In genomic region chr3:192481638-192482037, GRCh38 we compare ENCODE assay signal across 15 cellular contexts.
A peak's percentile ranks its signal among the peaks of the same experiment; 100 is the strongest.
DNase-seq lines count a peak whose midpoint lies in the region; ATAC-seq and TF ChIP-seq lines count a peak whose summit lies in the region.
"Had no signal": no experiment of that assay in that cellular context is flagged by ENCODE, and none has a peak within 500 bp of the region (broad histone marks: within the 10 kb centered on the region; RNA-seq: fewer than 3 reads in every experiment).

No MANE protein-coding gene starts in this region.

- H3K36me3 ChIP-seq in ACC112 (ENCODE audit: insufficient read depth, low read length) (no peaks in the 10 kb centered on the region), IMR-90 (ENCODE audit: control insufficient read depth, insufficient read depth, low read length) (no peaks in the 10 kb centered on the region), tibial nerve (no peaks in the 10 kb centered on the region), sigmoid colon (no peaks in the 10 kb centered on the region)
- H3K36me3 ChIP-seq: left ventricle myocardium inferior, prostate gland, suprapubic skin had no signal

- H2BK20ac ChIP-seq in IMR-90 (ENCODE audit: low read depth, low read length): no peak overlapping the region

- H3K9me3 ChIP-seq in IMR-90 (ENCODE audit: control insufficient read depth, insufficient read depth, low read length) (no peaks in the 10 kb centered on the region), tibial nerve (no peaks in the 10 kb centered on the region), sigmoid colon (no peaks in the 10 kb centered on the region)
- H3K9me3 ChIP-seq: left ventricle myocardium inferior, prostate gland, suprapubic skin had no signal

- no peaks in the 10 kb centered on the region for H3K9me1 ChIP-seq in IMR-90 (ENCODE audit: insufficient read depth, low read length)

- TF ChIP-seq RAD21 in IMR-90 (IDR thresholded peaks at IDR 0.05; ENCODE audit: low read length): no peak

- CTCF ChIA-PET in IMR-90 (lab: Yijun Ruan, JAX): interaction anchor here (0.8 kb wide), 1 partner anchor 1063 kb away, joined by 3 read pairs; no protein-coding TSS in a partner anchor

- H4K20me1 ChIP-seq in IMR-90 (ENCODE audit: insufficient read depth, low read length): no peaks in the 10 kb centered on the region

- H3K4ac ChIP-seq in IMR-90 (ENCODE audit: low read depth, low read length): no peak overlapping the region

- H3K9me3 Mint-ChIP-seq in activated CD4-positive, alpha-beta T cell treated with anti-CD3 and anti-CD28 coated beads, Interleukin-2, amount 10 ng/mL, durations not matched to agents 24 days and 14 days: no peaks in the 10 kb centered on the region

- H3K18ac ChIP-seq in IMR-90 (ENCODE audit: low read depth, low read length): no peak overlapping the region

- no peak for TF ChIP-seq POLR2A in IMR-90 (IDR thresholded peaks at IDR 0.05; ENCODE audit: low read depth, low read length)
- TF ChIP-seq POLR2A in tibial nerve (IDR thresholded peaks at IDR 0.05): no peak
- no peak for TF ChIP-seq POLR2A in sigmoid colon (IDR thresholded peaks at IDR 0.05)

- peak; percentile 20 for DNase-seq in IMR-90
- DNase-seq in astrocyte of the cerebellum (ENCODE audit: low read depth): peak; percentile 94
- peak; percentile 41 for DNase-seq in glomerular visceral epithelial cell (ENCODE audit: extremely low spot score)
- no peak for DNase-seq in GM10266 (ENCODE audit: extremely low spot score)
- no peak for DNase-seq in tibial nerve (ENCODE audit: low spot score in 2 of 2)
- DNase-seq in sigmoid colon: no peak
- DNase-seq in activated CD4-positive, alpha-beta T cell treated with anti-CD3 and anti-CD28 coated beads, Interleukin-2, amount 10 ng/mL, durations not matched to agents 24 days and 14 days: no peak
- DNase-seq: activated naive CD4-positive, alpha-beta T cell treated with anti-CD3 and anti-CD28 coated beads, Interleukin-2, amount 50 U/mL, for 16 hours; caudate nucleus; left ventricle myocardium inferior; naive thymus-derived CD8-positive, alpha-beta T cell; NCI-H1048 had no signal

- no peak overlapping the region for H3K56ac ChIP-seq in IMR-90 (ENCODE audit: extremely low read depth, insufficient read depth, low read length)

- H2AFZ ChIP-seq in ACC112 (ENCODE audit: low read length, unreplicated experiment) (no peak overlapping the region), IMR-90 (replicated peaks; ENCODE audit: low read length, poor library complexity) (no peak overlapping the region)

- H3K4me3 ChIP-seq in ACC112 (ENCODE audit: low read depth, low read length) (peak overlapping the region; percentile 27; the same call in 1 of the 2 replicates), IMR-90 (ENCODE audit: insufficient read depth, low read depth, low read length) (no peak overlapping the region), astrocyte of the cerebellum (ENCODE audit: low read depth, low read length) (no peak overlapping the region), tibial nerve (no peak overlapping the region), sigmoid colon (no peak overlapping the region)
- H3K4me3 ChIP-seq: left ventricle myocardium inferior, prostate gland, suprapubic skin had no signal

- WGBS in IMR-90 (ENCODE audit: extremely low coverage in 2 of 2, insufficient read length in 1 of 2), 2 experiments: no CpG with 5 or more reads among the region's 5 CpGs
- 62 to 69% methylated on average over 5 of the region's 5 CpGs for WGBS in tibial nerve, 2 donors
- WGBS in sigmoid colon, 2 donors: 82 to 84% methylated on average over 5 of the region's 5 CpGs

- no peaks in the 10 kb centered on the region for H3K27me3 Mint-ChIP-seq in activated CD4-positive, alpha-beta T cell treated with anti-CD3 and anti-CD28 coated beads, Interleukin-2, amount 10 ng/mL, durations not matched to agents 24 days and 14 days

- H3K4me3 Mint-ChIP-seq in activated CD4-positive, alpha-beta T cell treated with anti-CD3 and anti-CD28 coated beads, Interleukin-2, amount 10 ng/mL, durations not matched to agents 24 days and 14 days: no peak overlapping the region
- H3K4me3 Mint-ChIP-seq: naive thymus-derived CD8-positive, alpha-beta T cell had no signal

- no peaks in the 10 kb centered on the region for H3K4me1 Mint-ChIP-seq in activated CD4-positive, alpha-beta T cell treated with anti-CD3 and anti-CD28 coated beads, Interleukin-2, amount 10 ng/mL, durations not matched to agents 24 days and 14 days
- H3K4me1 Mint-ChIP-seq: naive thymus-derived CD8-positive, alpha-beta T cell had no signal

- H3K9ac ChIP-seq in IMR-90 (ENCODE audit: low read depth, low read length): no peak overlapping the region

- no peak overlapping the region for H3K23ac ChIP-seq in IMR-90 (ENCODE audit: low read depth, low read length)

- no peak overlapping the region for H2BK120ac ChIP-seq in IMR-90 (ENCODE audit: low read depth, low read length)

- H4K91ac ChIP-seq in IMR-90 (ENCODE audit: insufficient read depth, low read depth, low read length): no peak overlapping the region

- dilution Hi-C loops in IMR-90 (cut with HindIII; ENCODE audit: low sequenced_read_pairs, unreplicated experiment): no loop called here

- H3K14ac ChIP-seq in IMR-90 (replicated peaks; ENCODE audit: low read depth, low read length): no peak overlapping the region

- H2AK9ac ChIP-seq in IMR-90 (replicated peaks; ENCODE audit: low read depth, low read length, poor library complexity): no peak overlapping the region

- no TSS peak for BruUV-seq in IMR-90 (replicated peaks; lab: Mats Ljungman, UMichigan)

- TF ChIP-seq CTCF in IMR-90 (conservative IDR thresholded peaks at IDR 0.05; ENCODE audit: low read depth, low read length) (no peak), astrocyte of the cerebellum (IDR thresholded peaks at IDR 0.05; ENCODE audit: low read depth, low read length, missing control alignments) (no peak), GM10266 (IDR thresholded peaks at IDR 0.05; ENCODE audit: control insufficient read depth, insufficient read depth, low read depth, missing control alignments) (no peak), tibial nerve (IDR thresholded peaks at IDR 0.05) (no peak), sigmoid colon (IDR thresholded peaks at IDR 0.05) (no peak)

- no peak overlapping the region for H4K8ac ChIP-seq in IMR-90 (ENCODE audit: low read depth in 2 of 2, low read length in 2 of 2)

- POLR2A ChIA-PET in IMR-90 (lab: Charles Lee; ENCODE audit: unreplicated experiment): no interaction called here

- TF ChIP-seq EP300 in tibial nerve (IDR thresholded peaks at IDR 0.05) (no peak), sigmoid colon (IDR thresholded peaks at IDR 0.05) (no peak)

- no peaks in the 10 kb centered on the region for H3K36me3 Mint-ChIP-seq in activated CD4-positive, alpha-beta T cell treated with anti-CD3 and anti-CD28 coated beads, Interleukin-2, amount 10 ng/mL, durations not matched to agents 24 days and 14 days (ENCODE audit: low read depth)
- H3K36me3 Mint-ChIP-seq: naive thymus-derived CD8-positive, alpha-beta T cell had no signal

- intact Hi-C loops in IMR-90 (cut with micrococcal nuclease): no loop called here
- intact Hi-C loops in sigmoid colon (cut with DNase I): no loop called here
- intact Hi-C loops in activated CD4-positive, alpha-beta T cell treated with anti-CD3 and anti-CD28 coated beads, Interleukin-2, amount 10 ng/mL, durations not matched to agents 24 days and 14 days (cut with micrococcal nuclease): no loop called here

- H3K4me2 ChIP-seq in IMR-90 (ENCODE audit: low read depth, low read length): no peak overlapping the region

- no peaks in the 10 kb centered on the region for H3K79me2 ChIP-seq in ACC112 (ENCODE audit: control insufficient read depth, insufficient read depth, low read length, unreplicated experiment)

- H3K27ac ChIP-seq in ACC112 (ENCODE audit: low read depth, low read length) (peak overlapping the region; percentile 71), IMR-90 (ENCODE audit: insufficient read depth, low read length) (no peak overlapping the region), tibial nerve (no peak overlapping the region), sigmoid colon (no peak overlapping the region)
- H3K27ac ChIP-seq: left ventricle myocardium inferior, prostate gland, suprapubic skin had no signal

- H2BK15ac ChIP-seq in IMR-90 (ENCODE audit: low read depth, low read length): no peak overlapping the region

- no peaks in the 10 kb centered on the region for H3K79me1 ChIP-seq in IMR-90 (ENCODE audit: low read depth in 1 of 2, low read length in 2 of 2)

- no peak overlapping the region for H2AK5ac ChIP-seq in IMR-90 (ENCODE audit: low read depth, low read length)

- H2BK5ac ChIP-seq in IMR-90 (ENCODE audit: low read depth, low read length, poor library complexity, severe bottlenecking): no peak overlapping the region

- no peak overlapping the region for H3K27ac Mint-ChIP-seq in activated CD4-positive, alpha-beta T cell treated with anti-CD3 and anti-CD28 coated beads, Interleukin-2, amount 10 ng/mL, durations not matched to agents 24 days and 14 days
- H3K27ac Mint-ChIP-seq: naive thymus-derived CD8-positive, alpha-beta T cell had no signal

- H3K27me3 ChIP-seq in ACC112 (ENCODE audit: insufficient read depth, low read length) (no peaks in the 10 kb centered on the region; the same call in 1 of the 2 replicates), IMR-90 (ENCODE audit: control insufficient read depth, insufficient read depth, low read length) (no peaks in the 10 kb centered on the region), tibial nerve (no peaks in the 10 kb centered on the region), sigmoid colon (no peaks in the 10 kb centered on the region)
- H3K27me3 ChIP-seq: suprapubic skin had no signal

- ATAC-seq in IMR-90 (ENCODE audit: low read depth): no peak
- ATAC-seq: naive thymus-derived CD8-positive, alpha-beta T cell had no signal

- in situ Hi-C loops in IMR-90 (cut with MboI; ENCODE audit: low sequenced_read_pairs) (no loop called here), astrocyte of the cerebellum (cut with HindIII; ENCODE audit: low sequenced_read_pairs) (no loop called here)

- no peak overlapping the region for H4K5ac ChIP-seq in IMR-90 (ENCODE audit: low read depth, low read length)

- H3K4me1 ChIP-seq in ACC112 (ENCODE audit: control insufficient read depth, insufficient read depth, low read length, unreplicated experiment) (peaks cover 7% of the 10 kb centered on the region), IMR-90 (ENCODE audit: control insufficient read depth, insufficient read depth, low read length) (no peaks in the 10 kb centered on the region), tibial nerve (peaks cover 0 to 6% (median 0%) of the 10 kb centered on the region in 4 donors), sigmoid colon (peaks cover 0 to 12% (median 4%) of the 10 kb centered on the region in 4 donors)
- H3K4me1 ChIP-seq: prostate gland, suprapubic skin had no signal

TF ChIP-seq in IMR-90, 13 proteins besides CTCF, POLR2A, EP300 and RAD21:
- no peak for TF ChIP-seq FOS (IDR thresholded peaks at IDR 0.05; ENCODE audit: low read depth, low read length)
- TF ChIP-seq CEBPB (IDR thresholded peaks at IDR 0.05; ENCODE audit: low read depth, low read length): peak; percentile 66; the same call in 1 of the 2 replicates
- TF ChIP-seq RFX5 (IDR thresholded peaks at IDR 0.05; ENCODE audit: low read depth, low read length): no peak

Comparison
In these comparisons a context has a peak if more than half of its experiments do, and no peak if none do; other contexts are left out.
1. DNase-seq: peak in IMR-90 (single experiment), astrocyte of the cerebellum (single experiment) and glomerular visceral epithelial cell (single experiment); none in GM10266 (single experiment), tibial nerve (0 of 2), sigmoid colon (single experiment) and activated CD4-positive, alpha-beta T cell treated with anti-CD3 and anti-CD28 coated beads, Interleukin-2, amount 10 ng/mL, durations not matched to agents 24 days and 14 days (single experiment).